28 cellular contexts compared by ENCODE assay signal in genomic region chr3:4250064-4250463, GRCh38.
"Had no signal": no experiment of that assay in that cellular context is flagged by ENCODE, and none has a peak within 500 bp of the region (broad histone marks: within the 10 kb centered on the region; RNA-seq: fewer than 3 reads in every experiment).

No MANE protein-coding gene starts in this region.

- H3K36me3 ChIP-seq: stomach, suprapubic skin, thoracic aorta, thyroid gland, tibial artery, tibial nerve, transverse colon, upper lobe of left lung, upper lobe of right lung, uterus, vagina had no signal

- H3K27me3 ChIP-seq: stomach, suprapubic skin, testis, thyroid gland, tibial artery, tibial nerve, transverse colon, upper lobe of left lung, upper lobe of right lung, uterus, vagina had no signal

- H3K27me3 Mint-ChIP-seq: stimulated activated memory B cell treated with anti-CD40 and anti-IgM and Interleukin-4, amounts not matched to agents 10 μg/mL and 1 μg/mL and 100 μg/mL, for 72 hours; stimulated activated naive B cell treated with anti-CD40 and anti-IgM and Interleukin-4, amounts not matched to agents 10 μg/mL and 1 μg/mL and 100 μg/mL, for 72 hours; stimulated activated naive CD8-positive, alpha-beta T cell treated with anti-CD3 and anti-CD28 coated beads, Interleukin-15, amount 100 ng/mL, for 72 hours; stimulated activated naive CD8-positive, alpha-beta T cell treated with anti-CD3 and anti-CD28 coated beads, Interleukin-15, Interleukin-2, amounts not matched to agents 100 ng/mL and 50 ng/mL, for 24 hours; type B pancreatic cell had no signal

- H3K4me1 Mint-ChIP-seq: stimulated activated effector memory CD8-positive, alpha-beta T cell treated with anti-CD3 and anti-CD28 coated beads, Interleukin-12 subunit alpha, Interleukin-12 subunit beta, amount 100 ng/mL, for 72 hours; stimulated activated memory B cell treated with anti-CD40 and anti-IgM and Interleukin-4, amounts not matched to agents 10 μg/mL and 1 μg/mL and 100 μg/mL, for 72 hours; stimulated activated naive B cell treated with anti-CD40 and anti-IgM and Interleukin-4, amounts not matched to agents 10 μg/mL and 1 μg/mL and 100 μg/mL, for 72 hours had no signal

- H3K9me3 Mint-ChIP-seq: stimulated activated effector memory CD8-positive, alpha-beta T cell treated with anti-CD3 and anti-CD28 coated beads, Interleukin-12 subunit alpha, Interleukin-12 subunit beta, amount 100 ng/mL, for 72 hours; stimulated activated memory B cell treated with anti-CD40 and anti-IgM and Interleukin-4, amounts not matched to agents 10 μg/mL and 1 μg/mL and 100 μg/mL, for 72 hours; stimulated activated naive B cell treated with anti-CD40 and anti-IgM and Interleukin-4, amounts not matched to agents 10 μg/mL and 1 μg/mL and 100 μg/mL, for 72 hours; stimulated activated naive CD8-positive, alpha-beta T cell treated with anti-CD3 and anti-CD28 coated beads, Interleukin-15, Interleukin-2, amounts not matched to agents 100 ng/mL and 50 ng/mL, for 24 hours; type B pancreatic cell had no signal

- DNase-seq: stimulated activated CD4-positive, alpha-beta T cell treated with anti-CD3 and anti-CD28 coated beads, Interleukin-2, amount 100 ng/mL, for 48 hours; stimulated activated CD4-positive, alpha-beta T cell treated with anti-CD3 and anti-CD28 coated beads, Interleukin-4, amount 100 ng/mL, for 1 hour; stimulated activated CD4-positive, alpha-beta T cell treated with anti-CD3 and anti-CD28 coated beads, Interleukin-4, amount 100 ng/mL, for 24 hours; stimulated activated CD4-positive, alpha-beta T cell treated with anti-CD3 and anti-CD28 coated beads, Interleukin-4, amount 100 ng/mL, for 4 hours; stimulated activated CD8-positive, alpha-beta memory T cell treated with anti-CD3 and anti-CD28 coated beads, Interleukin-4, amount 100 ng/mL, for 48 hours; stimulated activated naive B cell treated with anti-CD40 and anti-IgM and Interleukin-4, amounts not matched to agents 10 μg/mL and 1 μg/mL and 100 μg/mL, for 72 hours; stimulated activated naive CD4-positive, alpha-beta T cell; stimulated activated naive CD8-positive, alpha-beta T cell treated with anti-CD3 and anti-CD28 coated beads, Interleukin-15, amount 100 ng/mL, for 72 hours; stimulated activated naive CD8-positive, alpha-beta T cell treated with anti-CD3 and anti-CD28 coated beads, Interleukin-15, Interleukin-2, amounts not matched to agents 100 U/mL and 50 U/mL, for 24 hours; stomach; substantia nigra; testis; thyroid gland; tibial artery; transverse colon; trophoblast cell; upper lobe of left lung; upper lobe of right lung; uterus had no signal

- FAIRE-seq: urothelium cell line had no signal

- H3K27ac Mint-ChIP-seq: stimulated activated effector memory CD8-positive, alpha-beta T cell treated with anti-CD3 and anti-CD28 coated beads, Interleukin-12 subunit alpha, Interleukin-12 subunit beta, amount 100 ng/mL, for 72 hours; stimulated activated memory B cell treated with anti-CD40 and anti-IgM and Interleukin-4, amounts not matched to agents 10 μg/mL and 1 μg/mL and 100 μg/mL, for 72 hours; stimulated activated naive B cell treated with anti-CD40 and anti-IgM and Interleukin-4, amounts not matched to agents 10 μg/mL and 1 μg/mL and 100 μg/mL, for 72 hours; stimulated activated naive CD8-positive, alpha-beta T cell treated with anti-CD3 and anti-CD28 coated beads, Interleukin-15, amount 100 ng/mL, for 72 hours; stimulated activated naive CD8-positive, alpha-beta T cell treated with anti-CD3 and anti-CD28 coated beads, Interleukin-15, Interleukin-2, amounts not matched to agents 100 ng/mL and 50 ng/mL, for 24 hours; type B pancreatic cell had no signal

- H3K9me3 ChIP-seq: stomach, suprapubic skin, testis, thoracic aorta, thyroid gland, tibial artery, tibial nerve, transverse colon, upper lobe of left lung, upper lobe of right lung, uterus, vagina had no signal

- H3K4me3 Mint-ChIP-seq: stimulated activated effector memory CD8-positive, alpha-beta T cell treated with anti-CD3 and anti-CD28 coated beads, Interleukin-12 subunit alpha, Interleukin-12 subunit beta, amount 100 ng/mL, for 72 hours; stimulated activated memory B cell treated with anti-CD40 and anti-IgM and Interleukin-4, amounts not matched to agents 10 μg/mL and 1 μg/mL and 100 μg/mL, for 72 hours; stimulated activated naive B cell treated with anti-CD40 and anti-IgM and Interleukin-4, amounts not matched to agents 10 μg/mL and 1 μg/mL and 100 μg/mL, for 72 hours; stimulated activated naive CD8-positive, alpha-beta T cell treated with anti-CD3 and anti-CD28 coated beads, Interleukin-15, amount 100 ng/mL, for 72 hours; stimulated activated naive CD8-positive, alpha-beta T cell treated with anti-CD3 and anti-CD28 coated beads, Interleukin-15, Interleukin-2, amounts not matched to agents 100 ng/mL and 50 ng/mL, for 24 hours; type B pancreatic cell had no signal

- H3K36me3 Mint-ChIP-seq: stimulated activated effector memory CD8-positive, alpha-beta T cell treated with anti-CD3 and anti-CD28 coated beads, Interleukin-12 subunit alpha, Interleukin-12 subunit beta, amount 100 ng/mL, for 72 hours; stimulated activated naive B cell treated with anti-CD40 and anti-IgM and Interleukin-4, amounts not matched to agents 10 μg/mL and 1 μg/mL and 100 μg/mL, for 72 hours; type B pancreatic cell had no signal

- ATAC-seq: stimulated activated effector memory CD8-positive, alpha-beta T cell treated with anti-CD3 and anti-CD28 coated beads, Interleukin-12 subunit alpha, Interleukin-12 subunit beta, amount 100 ng/mL, for 72 hours; stimulated activated memory B cell treated with anti-CD40 and anti-IgM and Interleukin-4, amounts not matched to agents 10 μg/mL and 1 μg/mL and 100 μg/mL, for 72 hours; stimulated activated naive B cell treated with anti-CD40 and anti-IgM and Interleukin-4, amounts not matched to agents 10 μg/mL and 1 μg/mL and 100 μg/mL, for 72 hours; stimulated activated naive CD8-positive, alpha-beta T cell treated with anti-CD3 and anti-CD28 coated beads, Interleukin-15, amount 100 ng/mL, for 72 hours; stimulated activated naive CD8-positive, alpha-beta T cell treated with anti-CD3 and anti-CD28 coated beads, Interleukin-15, Interleukin-2, amounts not matched to agents 100 U/mL and 50 U/mL, for 24 hours; upper lobe of right lung had no signal

- H3K4me3 ChIP-seq: stomach, suprapubic skin, testis, thoracic aorta, thyroid gland, tibial artery, tibial nerve, transverse colon, upper lobe of left lung, upper lobe of right lung, uterus, vagina had no signal

- H3K27ac ChIP-seq: stomach, suprapubic skin, testis, thoracic aorta, thyroid gland, tibial artery, tibial nerve, transverse colon, upper lobe of left lung, upper lobe of right lung, uterus, vagina had no signal

- H3K4me1 ChIP-seq: stomach, suprapubic skin, testis, thyroid gland, tibial artery, tibial nerve, transverse colon, upper lobe of left lung, upper lobe of right lung, uterus, vagina had no signal
